1 cellular context compared by ENCODE assay signal in genomic region chr9:23717505-23717904, GRCh38.
TF ChIP-seq lines count a peak whose summit lies in the region.

No MANE protein-coding gene starts in this region.

TF ChIP-seq in HEK293, 187 proteins besides CTCF, POLR2A, EP300 and RAD21 (continued from another document and continues in another):
- no peak for TF ChIP-seq ZNF518A (tag by site-specific recombination; conservative IDR thresholded peaks at IDR 0.05; ENCODE audit: low read depth)
- TF ChIP-seq ZNF623 (tag by site-specific recombination; IDR thresholded peaks at IDR 0.05): no peak
- no peak for TF ChIP-seq ZNF837 (tag by site-specific recombination; IDR thresholded peaks at IDR 0.05)
- no peak for TF ChIP-seq GLIS2 (tag by site-specific recombination; IDR thresholded peaks at IDR 0.05)
- peak; percentile 67 for TF ChIP-seq ZEB2 (tag by site-specific recombination; IDR thresholded peaks at IDR 0.05)
- TF ChIP-seq ZNF707 (tag by site-specific recombination; IDR thresholded peaks at IDR 0.05): no peak
- TF ChIP-seq GLI4 (tag by site-specific recombination; IDR thresholded peaks at IDR 0.05): no peak
- TF ChIP-seq ZNF112 (tag by site-specific recombination; IDR thresholded peaks at IDR 0.05): no peak
- TF ChIP-seq, protein P1, sequence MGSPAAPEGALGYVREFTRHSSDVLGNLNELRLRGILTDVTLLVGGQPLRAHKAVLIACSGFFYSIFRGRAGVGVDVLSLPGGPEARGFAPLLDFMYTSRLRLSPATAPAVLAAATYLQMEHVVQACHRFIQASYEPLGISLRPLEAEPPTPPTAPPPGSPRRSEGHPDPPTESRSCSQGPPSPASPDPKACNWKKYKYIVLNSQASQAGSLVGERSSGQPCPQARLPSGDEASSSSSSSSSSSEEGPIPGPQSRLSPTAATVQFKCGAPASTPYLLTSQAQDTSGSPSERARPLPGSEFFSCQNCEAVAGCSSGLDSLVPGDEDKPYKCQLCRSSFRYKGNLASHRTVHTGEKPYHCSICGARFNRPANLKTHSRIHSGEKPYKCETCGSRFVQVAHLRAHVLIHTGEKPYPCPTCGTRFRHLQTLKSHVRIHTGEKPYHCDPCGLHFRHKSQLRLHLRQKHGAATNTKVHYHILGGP (tag by site-specific recombination; IDR thresholded peaks at IDR 0.05): no peak
- TF ChIP-seq GLIS1 (tag by site-specific recombination; IDR thresholded peaks at IDR 0.05): 0 out of 2 replicates have a peak, but pooled peaks have one; percentile 12
- no peak for TF ChIP-seq ZNF350 (tag by site-specific recombination; IDR thresholded peaks at IDR 0.05)
- TF ChIP-seq ZNF645 (tag by site-specific recombination; IDR thresholded peaks at IDR 0.05): no peak
- no peak for TF ChIP-seq ZNF660 (tag by site-specific recombination; IDR thresholded peaks at IDR 0.05)
- no peak for TF ChIP-seq KLF1 (tag by site-specific recombination; IDR thresholded peaks at IDR 0.05)
- TF ChIP-seq KLF7 (tag by site-specific recombination; IDR thresholded peaks at IDR 0.05; ENCODE audit: borderline replicate concordance): no peak
- no peak for TF ChIP-seq SP2 (tag by site-specific recombination; IDR thresholded peaks at IDR 0.05)
- TF ChIP-seq, protein P2, sequence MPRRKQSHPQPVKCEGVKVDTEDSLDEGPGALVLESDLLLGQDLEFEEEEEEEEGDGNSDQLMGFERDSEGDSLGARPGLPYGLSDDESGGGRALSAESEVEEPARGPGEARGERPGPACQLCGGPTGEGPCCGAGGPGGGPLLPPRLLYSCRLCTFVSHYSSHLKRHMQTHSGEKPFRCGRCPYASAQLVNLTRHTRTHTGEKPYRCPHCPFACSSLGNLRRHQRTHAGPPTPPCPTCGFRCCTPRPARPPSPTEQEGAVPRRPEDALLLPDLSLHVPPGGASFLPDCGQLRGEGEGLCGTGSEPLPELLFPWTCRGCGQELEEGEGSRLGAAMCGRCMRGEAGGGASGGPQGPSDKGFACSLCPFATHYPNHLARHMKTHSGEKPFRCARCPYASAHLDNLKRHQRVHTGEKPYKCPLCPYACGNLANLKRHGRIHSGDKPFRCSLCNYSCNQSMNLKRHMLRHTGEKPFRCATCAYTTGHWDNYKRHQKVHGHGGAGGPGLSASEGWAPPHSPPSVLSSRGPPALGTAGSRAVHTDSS (tag by site-specific recombination; IDR thresholded peaks at IDR 0.05): no peak
- no peak for TF ChIP-seq REPIN1 (tag by site-specific recombination; IDR thresholded peaks at IDR 0.05; ENCODE audit: low read depth)
- no peak for TF ChIP-seq ZNF664 (tag by site-specific recombination; IDR thresholded peaks at IDR 0.05)
- no peak for TF ChIP-seq ZNF366 (tag by site-specific recombination; conservative IDR thresholded peaks at IDR 0.05)
- peak; percentile 92 for TF ChIP-seq ZNF843 (tag by site-specific recombination; IDR thresholded peaks at IDR 0.05)
- no peak for TF ChIP-seq PRDM10 (tag by site-specific recombination; IDR thresholded peaks at IDR 0.05)
- no peak for TF ChIP-seq ZNF791 (tag by site-specific recombination; IDR thresholded peaks at IDR 0.05)
- peak; percentile 89 for TF ChIP-seq SP7 (tag by site-specific recombination; IDR thresholded peaks at IDR 0.05)
- TF ChIP-seq ZNF211 (tag by site-specific recombination; IDR thresholded peaks at IDR 0.05; ENCODE audit: low read depth): no peak
- TF ChIP-seq ZNF140 (tag by site-specific recombination; IDR thresholded peaks at IDR 0.05): no peak
- no peak for TF ChIP-seq ZNF621 (tag by site-specific recombination; IDR thresholded peaks at IDR 0.05)
- TF ChIP-seq, protein P3, sequence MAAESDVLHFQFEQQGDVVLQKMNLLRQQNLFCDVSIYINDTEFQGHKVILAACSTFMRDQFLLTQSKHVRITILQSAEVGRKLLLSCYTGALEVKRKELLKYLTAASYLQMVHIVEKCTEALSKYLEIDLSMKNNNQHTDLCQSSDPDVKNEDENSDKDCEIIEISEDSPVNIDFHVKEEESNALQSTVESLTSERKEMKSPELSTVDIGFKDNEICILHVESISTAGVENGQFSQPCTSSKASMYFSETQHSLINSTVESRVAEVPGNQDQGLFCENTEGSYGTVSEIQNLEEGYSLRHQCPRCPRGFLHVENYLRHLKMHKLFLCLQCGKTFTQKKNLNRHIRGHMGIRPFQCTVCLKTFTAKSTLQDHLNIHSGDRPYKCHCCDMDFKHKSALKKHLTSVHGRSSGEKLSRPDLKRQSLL (tag by site-specific recombination; IDR thresholded peaks at IDR 0.05): no peak
- peak; percentile 59; the same call in 1 of the 2 replicates for TF ChIP-seq ZNF10 (tag by site-specific recombination; IDR thresholded peaks at IDR 0.05)
- TF ChIP-seq ZBTB1 (tag by site-specific recombination; IDR thresholded peaks at IDR 0.05): 0 out of 2 replicates have a peak, but pooled peaks have one; percentile 48
- no peak for TF ChIP-seq YY2 (tag by site-specific recombination; IDR thresholded peaks at IDR 0.05)
- no peak for TF ChIP-seq ZNF292 (tag by site-specific recombination; IDR thresholded peaks at IDR 0.05; ENCODE audit: borderline replicate concordance, low read depth)
- TF ChIP-seq ZNF654 (tag by site-specific recombination; IDR thresholded peaks at IDR 0.05; ENCODE audit: low read depth): no peak
- no peak for TF ChIP-seq ZNF175 (tag by site-specific recombination; IDR thresholded peaks at IDR 0.05)
- TF ChIP-seq ZNF530 (tag by site-specific recombination; IDR thresholded peaks at IDR 0.05; ENCODE audit: low read depth): no peak
- no peak for TF ChIP-seq ZNF544 (tag by site-specific recombination; IDR thresholded peaks at IDR 0.05)
- peak; percentile 69 for TF ChIP-seq TSHZ1 (tag by site-specific recombination; IDR thresholded peaks at IDR 0.05; ENCODE audit: borderline replicate concordance)
- TF ChIP-seq, protein P4, sequence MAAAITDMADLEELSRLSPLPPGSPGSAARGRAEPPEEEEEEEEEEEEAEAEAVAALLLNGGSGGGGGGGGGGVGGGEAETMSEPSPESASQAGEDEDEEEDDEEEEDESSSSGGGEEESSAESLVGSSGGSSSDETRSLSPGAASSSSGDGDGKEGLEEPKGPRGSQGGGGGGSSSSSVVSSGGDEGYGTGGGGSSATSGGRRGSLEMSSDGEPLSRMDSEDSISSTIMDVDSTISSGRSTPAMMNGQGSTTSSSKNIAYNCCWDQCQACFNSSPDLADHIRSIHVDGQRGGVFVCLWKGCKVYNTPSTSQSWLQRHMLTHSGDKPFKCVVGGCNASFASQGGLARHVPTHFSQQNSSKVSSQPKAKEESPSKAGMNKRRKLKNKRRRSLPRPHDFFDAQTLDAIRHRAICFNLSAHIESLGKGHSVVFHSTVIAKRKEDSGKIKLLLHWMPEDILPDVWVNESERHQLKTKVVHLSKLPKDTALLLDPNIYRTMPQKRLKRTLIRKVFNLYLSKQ (tag by site-specific recombination; IDR thresholded peaks at IDR 0.05; ENCODE audit: borderline replicate concordance): no peak
- TF ChIP-seq ZNF24 (tag by site-specific recombination; IDR thresholded peaks at IDR 0.05): peak; percentile 73
- no peak for TF ChIP-seq RBAK (tag by site-specific recombination; IDR thresholded peaks at IDR 0.05)
